Comparison of ENCODE assay signal across 12 cellular contexts in genomic region chr1:62170380-62170779, GRCh38. TPM values are rescaled to one million over a fixed set of nuclear protein-coding genes. Genes with fewer than 3 reads are reported as not detected.
DNase-seq lines count a peak whose midpoint lies in the region; ATAC-seq and TF ChIP-seq lines count a peak whose summit lies in the region.
"Not testable (repeated sequence)": the region's sequence is repeated elsewhere in the genome, so short reads cannot be mapped to it uniquely, and the experiment has no call there.
"Had no signal": no experiment of that assay in that cellular context is flagged by ENCODE, and none has a peak within 500 bp of the region (broad histone marks: within the 10 kb centered on the region; RNA-seq: fewer than 3 reads in every experiment).

No MANE protein-coding gene starts in this region.

- intact Hi-C loops in Caco-2 (cut with micrococcal nuclease; ENCODE audit: unreplicated experiment); spleen (cut with DNase I; ENCODE audit: low total_unique reads): not testable (repeated sequence)
- intact Hi-C loops in cardiac septum (cut with DNase I), result loop anchor here (10.0 kb wide), 1 partner anchor 574 kb away; no protein-coding TSS in a partner anchor

- H4K91ac ChIP-seq in trophoblast cell (ENCODE audit: low read depth, low read length), result not testable (repeated sequence)

- peak overlapping the region; percentile 67 for H3K27ac ChIP-seq in WERI-Rb-1
- H3K27ac ChIP-seq in trophoblast cell (ENCODE audit: low read depth, low read length); spleen: not testable (repeated sequence)

- not testable (repeated sequence) for H3K36me3 Mint-ChIP-seq in Caco-2 (ENCODE audit: insufficient read depth, unreplicated experiment); mesothelial cell of epicardium

- not testable (repeated sequence) for H2AK5ac ChIP-seq in trophoblast cell (ENCODE audit: low read length)

- H3K4me1 Mint-ChIP-seq in Caco-2 (ENCODE audit: low read depth, unreplicated experiment), result not testable (repeated sequence)
- peaks cover 16% of the 10 kb centered on the region for H3K4me1 Mint-ChIP-seq in mesothelial cell of epicardium

- H2BK120ac ChIP-seq in trophoblast cell (ENCODE audit: insufficient read depth, low read length, poor library complexity), result not testable (repeated sequence)

- H3K9me3 Mint-ChIP-seq in Caco-2 (ENCODE audit: unreplicated experiment); mesothelial cell of epicardium: not testable (repeated sequence)

- H4K12ac ChIP-seq in trophoblast cell (ENCODE audit: low read depth, low read length), result not testable (repeated sequence)

- CTCF ChIA-PET in Caco-2 (lab: Charles Lee), result not testable (repeated sequence)

- H2AFZ ChIP-seq in trophoblast cell (ENCODE audit: insufficient read depth, low read length, poor library complexity), result not testable (repeated sequence)

- POLR2A ChIA-PET in Caco-2 (lab: Charles Lee), result not testable (repeated sequence)

- not testable (repeated sequence) for H3K4ac ChIP-seq in trophoblast cell (ENCODE audit: low read depth, low read length)

- H3K79me2 ChIP-seq in trophoblast cell (ENCODE audit: control insufficient read depth, insufficient read depth, low read length, poor library complexity), result not testable (repeated sequence)

- TF ChIP-seq POLR2A in spleen (IDR thresholded peaks at IDR 0.05), result not testable (repeated sequence)

- peak overlapping the region; percentile 37 for H3K27ac Mint-ChIP-seq in Caco-2 (ENCODE audit: unreplicated experiment)
- peak overlapping the region; percentile 37 for H3K27ac Mint-ChIP-seq in mesothelial cell of epicardium

- H3K14ac ChIP-seq in trophoblast cell (ENCODE audit: low read length), result peak overlapping the region; percentile 36

- not testable (repeated sequence) for DNase-seq in Caco-2; WERI-Rb-1; left lobe of liver (ENCODE audit: low spot score); mesothelial cell of epicardium (ENCODE audit: low spot score in 2 of 2, unreplicated experiment in 2 of 2); trophoblast cell
- DNase-seq in cardiac septum (ENCODE audit: low spot score) (peak; percentile 26), spleen (peak; percentile 42)

- BruUV-seq in Caco-2 (replicated peaks; lab: Mats Ljungman, UMichigan), result not testable (repeated sequence)

- TF ChIP-seq CTCF in Caco-2 (IDR thresholded peaks at IDR 0.05; ENCODE audit: insufficient read depth in 1 of 2, low read depth in 1 of 2, low read length in 1 of 2, severe bottlenecking in 1 of 2, unreplicated experiment in 1 of 2); WERI-Rb-1 (IDR thresholded peaks at IDR 0.05; ENCODE audit: low read depth, low read length); mesothelial cell of epicardium (IDR thresholded peaks at IDR 0.05; ENCODE audit: unreplicated experiment); spleen (IDR thresholded peaks at IDR 0.05 in 8 of 11, conservative IDR thresholded peaks at IDR 0.05 in 3 of 11): not testable (repeated sequence)

- not testable (repeated sequence) for H3K23ac ChIP-seq in trophoblast cell (ENCODE audit: low read length)

- H4K8ac ChIP-seq in trophoblast cell (ENCODE audit: low read depth, low read length), result not testable (repeated sequence)

- not testable (repeated sequence) for H3K18ac ChIP-seq in trophoblast cell (ENCODE audit: low read length)

- not testable (repeated sequence) for H3K4me3 Mint-ChIP-seq in Caco-2 (ENCODE audit: unreplicated experiment); mesothelial cell of epicardium

- not testable (repeated sequence) for H3K9me3 ChIP-seq in Caco-2; WERI-Rb-1 (ENCODE audit: severe bottlenecking); trophoblast cell (ENCODE audit: insufficient read depth, low read depth, low read length); spleen

- not testable (repeated sequence) for H2BK12ac ChIP-seq in trophoblast cell (ENCODE audit: low read length)

- H3K36me3 ChIP-seq in Caco-2 (ENCODE audit: control insufficient read depth, insufficient read depth, low read length); WERI-Rb-1; trophoblast cell (ENCODE audit: control insufficient read depth in 1 of 2, insufficient read depth in 2 of 2, low read length in 2 of 2); spleen: not testable (repeated sequence)

- H3K27me3 ChIP-seq in Caco-2 (replicated peaks; ENCODE audit: control insufficient read depth, insufficient read depth, low read length); WERI-Rb-1 (ENCODE audit: insufficient read depth, low read depth, severe bottlenecking); trophoblast cell (ENCODE audit: insufficient read depth, low read length): not testable (repeated sequence)
- peaks cover 0 to 23% (median 0%) of the 10 kb centered on the region in 7 donors for H3K27me3 ChIP-seq in spleen (replicated peaks in 1 of 7)

- not testable (repeated sequence) for H3K9ac ChIP-seq in trophoblast cell (ENCODE audit: low read length)

- no CpG with 5 or more reads among the region's 10 CpGs for WGBS in trophoblast cell (ENCODE audit: extremely low coverage, insufficient coverage, insufficient read length)
- 70 to 96% (median 87%) methylated on average over 9 to 10 of the region's 10 CpGs for WGBS in spleen, 5 donors

- H3K27me3 Mint-ChIP-seq in Caco-2 (ENCODE audit: insufficient read depth, unreplicated experiment); mesothelial cell of epicardium (ENCODE audit: low read depth): not testable (repeated sequence)

- not testable (repeated sequence) for H2BK5ac ChIP-seq in trophoblast cell (ENCODE audit: low read depth, low read length, poor library complexity)

- H3K79me1 ChIP-seq in trophoblast cell (ENCODE audit: low read length), result not testable (repeated sequence)

- H3K4me2 ChIP-seq in trophoblast cell (ENCODE audit: low read length), result not testable (repeated sequence)

- not testable (repeated sequence) for H3K4me1 ChIP-seq in Caco-2; trophoblast cell (ENCODE audit: control insufficient read depth in 1 of 2, insufficient read depth in 2 of 2, low read length in 2 of 2); spleen

- H3K4me3 ChIP-seq in Caco-2 (ENCODE audit: low read depth, low read length); WERI-Rb-1 (ENCODE audit: low read depth, low read length); trophoblast cell (ENCODE audit: low read depth, low read length); spleen: not testable (repeated sequence)

- peak; percentile 12 for ATAC-seq in left lobe of liver

RNA-seq across cellular contexts. Expression of gene L1TD1, which starts 24.3 kb away (rescaled TPM):
- total RNA-seq in Caco-2 (2022) (0.29 and 0.56 TPM in 2 replicates), cardiac septum (0.67 TPM), left lobe of liver (0.38 TPM), mesothelial cell of epicardium (5.3 to 5.5 TPM (median 5.5 TPM) in 3 replicates), spleen (1 to 10 TPM in 6 of 7 donors, under 1 TPM in 1; 0.72 to 3.5 (median 1.6) TPM)
- polyA plus RNA-seq in trophoblast cell (2013), result 65.5 and 65.9 TPM in 2 replicates
- 1 to 10 TPM in 1 of 3 donors, under 1 TPM in 2; 0.93 to 1.1 (median 0.98) TPM for polyA plus RNA-seq in spleen
- total RNA-seq: B cell; CD4-positive, CD25-positive, alpha-beta regulatory T cell; CD8-positive, alpha-beta T cell; H4 had no signal
- polyA plus RNA-seq: AG04450; CD4-positive, CD25-positive, alpha-beta regulatory T cell had no signal
